Comparison of ENCODE assay signal across 1 cellular context in genomic region chr7:94664023-94664422, GRCh38.
TF ChIP-seq lines count a peak whose summit lies in the region.

No MANE protein-coding gene starts in this region.

TF ChIP-seq in HepG2, 621 proteins besides CTCF, POLR2A, EP300 and RAD21:
- TF ChIP-seq ZC3H13 (CRISPR knock-in tag; IDR thresholded peaks at IDR 0.05) (peak; percentile 26; the same call in 1 of the 2 replicates), ZNF264 (CRISPR knock-in tag; IDR thresholded peaks at IDR 0.05) (no peak), ZNF354B (CRISPR knock-in tag; IDR thresholded peaks at IDR 0.05) (no peak), AGO2 (optimal IDR thresholded peaks at IDR 0.05; ENCODE audit: low read depth, low read length) (peak; percentile 90), ZNF510 (CRISPR knock-in tag; IDR thresholded peaks at IDR 0.05; ENCODE audit: low read depth) (0 out of 2 replicates have a peak, but pooled peaks have one; percentile 25), ZNF501 (CRISPR knock-in tag; IDR thresholded peaks at IDR 0.05) (0 out of 2 replicates have a peak, but pooled peaks have one; percentile 21)
